11 cellular contexts compared by ENCODE assay signal in genomic region chr12:85642810-85643209, GRCh38.
DNase-seq lines count a peak whose midpoint lies in the region; ATAC-seq and TF ChIP-seq lines count a peak whose summit lies in the region.
"Had no signal": no experiment of that assay in that cellular context is flagged by ENCODE, and none has a peak within 500 bp of the region (broad histone marks: within the 10 kb centered on the region; RNA-seq: fewer than 3 reads in every experiment).

No MANE protein-coding gene starts in this region.

- H3K36me3 Mint-ChIP-seq in MCF 10A (ENCODE audit: insufficient read depth, unreplicated experiment): no peaks in the 10 kb centered on the region
- H3K36me3 Mint-ChIP-seq in activated T-cell treated with anti-CD3 and anti-CD28 coated beads, Interleukin-2, amount 50 U/mL, for 4 hours (ENCODE audit: insufficient read depth): no peaks in the 10 kb centered on the region
- H3K36me3 Mint-ChIP-seq: brain had no signal

- CTCF ChIA-PET in MCF 10A (lab: Yijun Ruan, JAX): interaction anchor here (0.5 to 0.6 kb wide), 2 partner anchors 53 to 225 kb away, joined by 3 read pairs; no protein-coding TSS in a partner anchor

- peaks cover 6% of the 10 kb centered on the region for H3K4me1 Mint-ChIP-seq in MCF 10A (ENCODE audit: insufficient read depth, unreplicated experiment)
- no peaks in the 10 kb centered on the region for H3K4me1 Mint-ChIP-seq in activated T-cell treated with anti-CD3 and anti-CD28 coated beads, Interleukin-2, amount 50 U/mL, for 4 hours (ENCODE audit: low read depth)
- H3K4me1 Mint-ChIP-seq: brain had no signal

- in situ Hi-C loops in transverse colon (cut with MboI; ENCODE audit: low pct_ligation_motif_present in 1 of 4, low pct_unique_long_range_greater_than_20kb in 1 of 4, low sequenced_read_pairs in 3 of 4): no loop called here

- no peaks in the 10 kb centered on the region for H3K4me1 ChIP-seq in breast epithelium
- H3K4me1 ChIP-seq in transverse colon: no peaks in the 10 kb centered on the region
- H3K4me1 ChIP-seq: vagina had no signal

- no peak overlapping the region for H3K27ac Mint-ChIP-seq in MCF 10A (ENCODE audit: low read depth, unreplicated experiment)
- H3K27ac Mint-ChIP-seq: brain had no signal

- 65 to 68% methylated on average over 4 to 5 of the region's 5 CpGs for WGBS in transverse colon (ENCODE audit: low coverage in 1 of 2), 2 donors

- ATAC-seq in HG02981 (IDR thresholded peaks at IDR 0.05; ENCODE audit: unreplicated experiment): no peak
- no peak for ATAC-seq in activated T-cell treated with anti-CD3 and anti-CD28 coated beads, Interleukin-2, amount 50 U/mL, for 4 hours

- H3K9me3 Mint-ChIP-seq in MCF 10A (ENCODE audit: unreplicated experiment): no peaks in the 10 kb centered on the region
- peaks cover 13% of the 10 kb centered on the region for H3K9me3 Mint-ChIP-seq in activated T-cell treated with anti-CD3 and anti-CD28 coated beads, Interleukin-2, amount 50 U/mL, for 4 hours

- TF ChIP-seq POLR2A in breast epithelium (IDR thresholded peaks at IDR 0.05): no peak
- no peak for TF ChIP-seq POLR2A in transverse colon (IDR thresholded peaks at IDR 0.05)

- H3K27ac ChIP-seq in breast epithelium: no peak overlapping the region
- H3K27ac ChIP-seq in transverse colon: no peak overlapping the region
- H3K27ac ChIP-seq: vagina had no signal

- TF ChIP-seq CTCF in MCF 10A (IDR thresholded peaks at IDR 0.05; ENCODE audit: unreplicated experiment) (no peak), breast epithelium (IDR thresholded peaks at IDR 0.05) (no peak), fibroblast of villous mesenchyme (IDR thresholded peaks at IDR 0.05; ENCODE audit: insufficient read depth, low read depth, low read length) (peak; percentile 80), transverse colon (IDR thresholded peaks at IDR 0.05) (peak in 3 of 5 experiments; percentile 14 to 25 (median 17))

- H3K27me3 ChIP-seq in breast epithelium: no peaks in the 10 kb centered on the region
- no peaks in the 10 kb centered on the region for H3K27me3 ChIP-seq in transverse colon
- H3K27me3 ChIP-seq: vagina had no signal

- BruUV-seq in MCF 10A (replicated peaks; lab: Mats Ljungman, UMichigan): no TSS peak

- H3K27me3 Mint-ChIP-seq in MCF 10A (ENCODE audit: insufficient read depth, unreplicated experiment): no peaks in the 10 kb centered on the region
- H3K27me3 Mint-ChIP-seq in activated T-cell treated with anti-CD3 and anti-CD28 coated beads, Interleukin-2, amount 50 U/mL, for 4 hours (ENCODE audit: low read depth): no peaks in the 10 kb centered on the region
- H3K27me3 Mint-ChIP-seq: brain had no signal

- no peaks in the 10 kb centered on the region for H3K36me3 ChIP-seq in breast epithelium
- no peaks in the 10 kb centered on the region for H3K36me3 ChIP-seq in transverse colon
- H3K36me3 ChIP-seq: vagina had no signal

- H3K9me3 ChIP-seq in breast epithelium (no peaks in the 10 kb centered on the region), transverse colon (no peaks in the 10 kb centered on the region)
- H3K9me3 ChIP-seq: vagina had no signal

- intact Hi-C loops in MCF 10A (cut with micrococcal nuclease): no loop called here
- intact Hi-C loops in breast epithelium (cut with DNase I; ENCODE audit: low total_unique reads): no loop called here
- intact Hi-C loops in transverse colon (cut with DNase I; ENCODE audit: low total_unique reads): loop anchor here (10.0 kb wide), 1 partner anchor 1338 kb away; no protein-coding TSS in a partner anchor

- POLR2A ChIA-PET in MCF 10A (lab: Yijun Ruan, JAX): interaction anchor here (0.9 kb wide), 1 partner anchor 10 kb away, joined by 4 read pairs; no protein-coding TSS in a partner anchor

- DNase-seq in MCF 10A (ENCODE audit: unreplicated experiment) (peak; percentile 57), breast epithelium (ENCODE audit: low spot score in 2 of 2) (no peak), RPMI7951 (ENCODE audit: low read depth) (peak; percentile 11), fibroblast of villous mesenchyme (ENCODE audit: low read depth) (peak; percentile 90), transverse colon (no peak), NCI-H1694 treated with DMSO at 0.1 percent for 48 hours (lab: John Stamatoyannopoulos, UW) (no peak)
- no peak for DNase-seq in activated T-cell treated with anti-CD3 and anti-CD28 coated beads, Interleukin-2, amount 50 U/mL, for 4 hours
- DNase-seq: NCI-H1436 treated with DMSO at 0.1 percent for 48 hours had no signal

- H3K4me3 Mint-ChIP-seq in MCF 10A (ENCODE audit: unreplicated experiment): no peak overlapping the region
- H3K4me3 Mint-ChIP-seq in activated T-cell treated with anti-CD3 and anti-CD28 coated beads, Interleukin-2, amount 50 U/mL, for 4 hours: no peak overlapping the region
- H3K4me3 Mint-ChIP-seq: brain had no signal

- no peak for TF ChIP-seq EP300 in transverse colon (IDR thresholded peaks at IDR 0.05; ENCODE audit: low read depth)

- H3K4me3 ChIP-seq in breast epithelium (no peak overlapping the region), fibroblast of villous mesenchyme (ENCODE audit: low read depth, low read length) (no peak overlapping the region), transverse colon (no peak overlapping the region)
- H3K4me3 ChIP-seq: vagina had no signal

Comparison
In these comparisons a context has a peak if more than half of its experiments do, and no peak if none do; other contexts are left out.
1. DNase-seq: peak in MCF 10A (single experiment), RPMI7951 (single experiment) and fibroblast of villous mesenchyme (single experiment); none in breast epithelium (0 of 2), transverse colon (single experiment), activated T-cell treated with anti-CD3 and anti-CD28 coated beads, Interleukin-2, amount 50 U/mL, for 4 hours (single experiment) and NCI-H1694 treated with DMSO at 0.1 percent for 48 hours (single experiment).
2. CTCF ChIP-seq: peak in fibroblast of villous mesenchyme (single experiment) and transverse colon (3 of 5); none in MCF 10A (single experiment) and breast epithelium (0 of 3).